ENCODE assay signal across 1 cellular context in genomic region chr1:21261551-21262281, GRCh38.
TF ChIP-seq lines count a peak whose summit lies in the region.

No MANE protein-coding gene starts in this region.

TF ChIP-seq in HCT116, 20 proteins besides CTCF, POLR2A, EP300 and RAD21 (continued from another document):
- TF ChIP-seq REST (IDR thresholded peaks at IDR 0.05; ENCODE audit: low read depth) (no peak), MAX (IDR thresholded peaks at IDR 0.05) (peak; percentile 80), ZFX (IDR thresholded peaks at IDR 0.05) (no peak), EZH2 (IDR thresholded peaks at IDR 0.05) (no peak), FOSL1 (IDR thresholded peaks at IDR 0.05; ENCODE audit: low read depth) (peak; percentile 90)
